In genomic region chrX:128517691-128518090, GRCh38 we compare ENCODE assay signal across 23 cellular contexts.
"Had no signal": no experiment of that assay in that cellular context is flagged by ENCODE, and none has a peak within 500 bp of the region (broad histone marks: within the 10 kb centered on the region; RNA-seq: fewer than 3 reads in every experiment).

No MANE protein-coding gene starts in this region.

- H3K4me1 ChIP-seq: neural progenitor cell, pancreas, psoas muscle, right lobe of liver, sigmoid colon, stomach, thyroid gland, tibial nerve, upper lobe of left lung, vagina had no signal

- DNase-seq: natural killer cell; pancreas; psoas muscle; right cardiac atrium; right lobe of liver; sigmoid colon; small intestine; stimulated activated CD4-positive, alpha-beta T cell treated with anti-CD3 and anti-CD28 coated beads, Interleukin-15, amount 100 ng/mL, for 24 hours; stimulated activated CD4-positive, alpha-beta T cell treated with anti-CD3 and anti-CD28 coated beads, Interleukin-2, amount 100 ng/mL, for 24 hours; stimulated activated CD4-positive, alpha-beta T cell treated with anti-CD3 and anti-CD28 coated beads, Interleukin-2, amount 100 ng/mL, for 48 hours; stimulated activated CD4-positive, alpha-beta T cell treated with anti-CD3 and anti-CD28 coated beads, Interleukin-4, amount 100 ng/mL, for 24 hours; stimulated activated naive B cell treated with anti-CD40 and anti-IgM and Interleukin-4, amounts not matched to agents 10 μg/mL and 1 μg/mL and 100 μg/mL, for 72 hours; stimulated activated naive CD4-positive, alpha-beta T cell treated with Interleukin-2 at 50 U/mL for 16 hours; stomach; thyroid gland; trophoblast cell; upper lobe of left lung had no signal

- H3K9ac ChIP-seq: neural progenitor cell had no signal

- H3K27ac ChIP-seq: neural progenitor cell, pancreas, psoas muscle, right lobe of liver, sigmoid colon, stomach, thoracic aorta, thyroid gland, tibial nerve, upper lobe of left lung, vagina had no signal

- H3K9me3 ChIP-seq: pancreas, psoas muscle, right lobe of liver, sigmoid colon, stomach, thoracic aorta, thyroid gland, tibial nerve, upper lobe of left lung, vagina had no signal

- H3K36me3 ChIP-seq: neural progenitor cell, pancreas, right lobe of liver, sigmoid colon, stomach, thoracic aorta, thyroid gland, tibial nerve, upper lobe of left lung, vagina had no signal

- ATAC-seq: natural killer cell; pancreas; psoas muscle; right cardiac atrium; stimulated activated effector memory CD8-positive, alpha-beta T cell treated with anti-CD3 and anti-CD28 coated beads, Interleukin-12 subunit alpha, Interleukin-12 subunit beta, amount 100 ng/mL, for 72 hours had no signal

- H3K27me3 ChIP-seq: neural progenitor cell, pancreas, right lobe of liver, sigmoid colon, stomach, thyroid gland, tibial nerve, upper lobe of left lung, vagina had no signal

- H3K4me3 ChIP-seq: neural progenitor cell, pancreas, psoas muscle, right lobe of liver, sigmoid colon, stomach, thoracic aorta, thyroid gland, tibial nerve, upper lobe of left lung, vagina had no signal

- FAIRE-seq: pancreas, small intestine, urothelium cell line had no signal
